ENCODE assay signal across 12 cellular contexts in the genomic region with DNA sequence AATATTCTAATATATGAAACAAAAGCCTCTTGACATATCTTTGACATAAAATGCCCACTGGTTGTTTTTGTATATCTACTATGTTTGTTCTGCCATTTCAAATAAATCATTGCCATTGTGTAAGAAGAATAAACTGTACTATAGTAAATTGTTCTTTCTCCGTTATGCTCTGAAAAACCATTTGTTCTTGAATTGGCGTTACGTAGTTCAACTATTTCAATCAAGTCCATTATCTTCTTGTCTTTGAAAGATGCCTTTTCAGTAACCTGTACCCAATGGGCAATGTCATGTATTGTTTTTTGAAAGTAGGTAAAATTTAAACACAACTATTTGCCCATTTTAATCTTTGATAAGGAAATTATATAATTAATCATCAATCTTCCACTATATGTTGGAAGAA.
DNase-seq lines count a peak whose midpoint lies in the region; ATAC-seq and TF ChIP-seq lines count a peak whose summit lies in the region.
"Had no signal": no experiment of that assay in that cellular context is flagged by ENCODE, and none has a peak within 500 bp of the region (broad histone marks: within the 10 kb centered on the region; RNA-seq: fewer than 3 reads in every experiment).

No MANE protein-coding gene starts in this region.

- H3K18ac ChIP-seq in trophoblast cell (ENCODE audit: low read length): no peak overlapping the region

- POLR2A ChIA-PET in A673 (lab: Charles Lee; ENCODE audit: low non-redundant PET): no interaction called here
- POLR2A ChIA-PET in HEK293 (lab: Yijun Ruan, JAX): no interaction called here
- POLR2A ChIA-PET in activated CD4-positive, alpha-beta memory T cell treated with anti-CD3 and anti-CD28 coated beads for 36 hours (lab: Charles Lee): no interaction called here

- no peak overlapping the region for H2AK5ac ChIP-seq in trophoblast cell (ENCODE audit: low read length)

- peaks cover 3% of the 10 kb centered on the region for H3K79me1 ChIP-seq in trophoblast cell (ENCODE audit: low read length)

- no peak overlapping the region for H4K12ac ChIP-seq in trophoblast cell (ENCODE audit: low read depth, low read length)

- H3K4me3 ChIP-seq in A673 (ENCODE audit: low read depth, low read length, poor library complexity, severe bottlenecking) (peak overlapping the region; percentile 68), HEK293 (ENCODE audit: low read depth, low read length) (peak overlapping the region; percentile 86), trophoblast cell (ENCODE audit: low read depth, low read length) (no peak overlapping the region)

- no CpG with 5 or more reads among the region's 3 CpGs for WGBS in trophoblast cell (ENCODE audit: extremely low coverage, insufficient coverage, insufficient read length)

- peaks cover 41% of the 10 kb centered on the region for H3K4me1 ChIP-seq in A673 (ENCODE audit: insufficient read depth, low read length, poor library complexity, severe bottlenecking)
- peaks cover 28% of the 10 kb centered on the region for H3K4me1 ChIP-seq in HEK293 (ENCODE audit: control insufficient read depth, insufficient read depth, low read length)
- peaks cover 0 to 5% of the 10 kb centered on the region in 2 experiments for H3K4me1 ChIP-seq in trophoblast cell (ENCODE audit: control insufficient read depth in 1 of 2, insufficient read depth in 2 of 2, low read length in 2 of 2)

- ATAC-seq in GM21619 (IDR thresholded peaks at IDR 0.05; ENCODE audit: unreplicated experiment): no peak
- ATAC-seq: left colon had no signal

- peak overlapping the region; percentile 7 for H3K27ac Mint-ChIP-seq in activated CD4-positive, alpha-beta memory T cell treated with anti-CD3 and anti-CD28 coated beads for 36 hours
- H3K27ac Mint-ChIP-seq: endodermal cell had no signal

- H3K14ac ChIP-seq in trophoblast cell (ENCODE audit: low read length): no peak overlapping the region

- peaks cover 2% of the 10 kb centered on the region for H3K79me2 ChIP-seq in trophoblast cell (ENCODE audit: control insufficient read depth, insufficient read depth, low read length, poor library complexity)

- no peaks in the 10 kb centered on the region for H3K27me3 Mint-ChIP-seq in activated CD4-positive, alpha-beta memory T cell treated with anti-CD3 and anti-CD28 coated beads for 36 hours

- H3K27ac ChIP-seq in A673 (ENCODE audit: low read depth, low read length, poor library complexity, severe bottlenecking) (peak overlapping the region; percentile 94), HEK293 (ENCODE audit: extremely low read depth, low read depth, low read length) (no peak overlapping the region; the same call in 1 of the 2 replicates), layer of hippocampus (ENCODE audit: low read depth, low read length) (peak overlapping the region; percentile 68), trophoblast cell (ENCODE audit: low read depth, low read length) (no peak overlapping the region)

- H3K36me3 ChIP-seq in A673 (ENCODE audit: insufficient read depth, low read length, poor library complexity, severe bottlenecking) (peaks cover 7% of the 10 kb centered on the region), HEK293 (ENCODE audit: control insufficient read depth in 2 of 2, insufficient read depth in 1 of 2, low read length in 2 of 2) (no peaks in the 10 kb centered on the region), trophoblast cell (ENCODE audit: control insufficient read depth in 1 of 2, insufficient read depth in 2 of 2, low read length in 2 of 2) (no peaks in the 10 kb centered on the region)

- H3K9ac ChIP-seq in trophoblast cell (ENCODE audit: low read length): no peak overlapping the region

- H3K4me3 Mint-ChIP-seq in activated CD4-positive, alpha-beta memory T cell treated with anti-CD3 and anti-CD28 coated beads for 36 hours: peak overlapping the region; percentile 21
- H3K4me3 Mint-ChIP-seq: endodermal cell had no signal

- no peak overlapping the region for H3K4ac ChIP-seq in trophoblast cell (ENCODE audit: low read depth, low read length)

- H3K36me3 Mint-ChIP-seq in activated CD4-positive, alpha-beta memory T cell treated with anti-CD3 and anti-CD28 coated beads for 36 hours: no peaks in the 10 kb centered on the region

- peaks cover 42% of the 10 kb centered on the region for H3K4me1 Mint-ChIP-seq in activated CD4-positive, alpha-beta memory T cell treated with anti-CD3 and anti-CD28 coated beads for 36 hours (ENCODE audit: low read depth)

- H4K8ac ChIP-seq in trophoblast cell (ENCODE audit: low read depth, low read length): no peak overlapping the region

- no peak overlapping the region for H2BK12ac ChIP-seq in trophoblast cell (ENCODE audit: low read length)

- H2AFZ ChIP-seq in trophoblast cell (ENCODE audit: insufficient read depth, low read length, poor library complexity): no peak overlapping the region

- intact Hi-C loops in A673 (cut with micrococcal nuclease; ENCODE audit: unreplicated experiment): loop anchor here (5.0 kb wide), 1 partner anchor 619 kb away; no protein-coding TSS in a partner anchor
- intact Hi-C loops in activated CD4-positive, alpha-beta memory T cell treated with anti-CD3 and anti-CD28 coated beads for 36 hours (cut with micrococcal nuclease): loop anchor here (10.0 kb wide), 1 partner anchor 769 kb away; no protein-coding TSS in a partner anchor

- H4K91ac ChIP-seq in trophoblast cell (ENCODE audit: low read depth, low read length): no peak overlapping the region

- TF ChIP-seq CTCF in A673 (conservative IDR thresholded peaks at IDR 0.05; ENCODE audit: low read depth, low read length) (no peak), HEK293 (tag by site-specific recombination; IDR thresholded peaks at IDR 0.05) (no peak), GM10266 (IDR thresholded peaks at IDR 0.05; ENCODE audit: control insufficient read depth, insufficient read depth, low read depth, missing control alignments) (no peak)

- no peak overlapping the region for H3K4me2 ChIP-seq in trophoblast cell (ENCODE audit: low read length)

- DNase-seq in A673 (ENCODE audit: low spot score): no peak
- no peak for DNase-seq in activated CD4-positive, alpha-beta memory T cell treated with anti-CD3 and anti-CD28 coated beads for 36 hours
- no peak for DNase-seq in Kasumi-1 (lab: John Stamatoyannopoulos, UW)
- no peak for DNase-seq in trophoblast cell
- DNase-seq in GM10266 (ENCODE audit: extremely low spot score): no peak
- DNase-seq: Caco-2, endodermal cell, HFFc6, left colon had no signal

- H3K23ac ChIP-seq in trophoblast cell (ENCODE audit: low read length): no peak overlapping the region

- H2BK5ac ChIP-seq in trophoblast cell (ENCODE audit: low read depth, low read length, poor library complexity): no peak overlapping the region

- no peak overlapping the region for H2BK120ac ChIP-seq in trophoblast cell (ENCODE audit: insufficient read depth, low read length, poor library complexity)

- CTCF ChIA-PET in A673 (lab: Charles Lee): no interaction called here
- CTCF ChIA-PET in HEK293 (lab: Yijun Ruan, JAX): interaction anchor here (0.5 to 0.7 kb wide), 3 partner anchors 206 to 1559 kb away, joined by 3 read pairs; no protein-coding TSS in a partner anchor
- CTCF ChIA-PET in activated CD4-positive, alpha-beta memory T cell treated with anti-CD3 and anti-CD28 coated beads for 36 hours (lab: Charles Lee): no interaction called here

- no TSS peak for BruUV-seq in A673 (replicated peaks; lab: Mats Ljungman, UMichigan)

- H3K27me3 ChIP-seq in A673 (replicated peaks; ENCODE audit: insufficient read depth, low read depth, low read length, poor library complexity) (no peaks in the 10 kb centered on the region), layer of hippocampus (ENCODE audit: control insufficient read depth, insufficient read depth, low read length) (no peaks in the 10 kb centered on the region), trophoblast cell (ENCODE audit: insufficient read depth, low read length) (no peaks in the 10 kb centered on the region)

- H3K9me3 Mint-ChIP-seq in activated CD4-positive, alpha-beta memory T cell treated with anti-CD3 and anti-CD28 coated beads for 36 hours: no peaks in the 10 kb centered on the region
- H3K9me3 Mint-ChIP-seq: endodermal cell, HFFc6 had no signal

- no peaks in the 10 kb centered on the region for H3K9me3 ChIP-seq in A673 (ENCODE audit: low read depth, low read length, poor library complexity, severe bottlenecking)
- H3K9me3 ChIP-seq in HEK293 (ENCODE audit: control insufficient read depth, insufficient read depth, low read depth, low read length): no peaks in the 10 kb centered on the region
- no peaks in the 10 kb centered on the region for H3K9me3 ChIP-seq in trophoblast cell (ENCODE audit: insufficient read depth, low read depth, low read length)
- H3K9me3 ChIP-seq: Caco-2 had no signal

TF ChIP-seq in HEK293, 187 proteins besides CTCF, POLR2A, EP300 and RAD21 (continues in another document):
- no peak for TF ChIP-seq ZNF510 (tag by site-specific recombination; IDR thresholded peaks at IDR 0.05; ENCODE audit: insufficient replicate concordance)
- TF ChIP-seq SALL2 (tag by site-specific recombination; IDR thresholded peaks at IDR 0.05; ENCODE audit: borderline replicate concordance): no peak
- no peak for TF ChIP-seq REPIN1 (tag by site-specific recombination; IDR thresholded peaks at IDR 0.05; ENCODE audit: low read depth)
- no peak for TF ChIP-seq ZNF777 (tag by site-specific recombination; IDR thresholded peaks at IDR 0.05; ENCODE audit: borderline replicate concordance)
- TF ChIP-seq, protein P1, sequence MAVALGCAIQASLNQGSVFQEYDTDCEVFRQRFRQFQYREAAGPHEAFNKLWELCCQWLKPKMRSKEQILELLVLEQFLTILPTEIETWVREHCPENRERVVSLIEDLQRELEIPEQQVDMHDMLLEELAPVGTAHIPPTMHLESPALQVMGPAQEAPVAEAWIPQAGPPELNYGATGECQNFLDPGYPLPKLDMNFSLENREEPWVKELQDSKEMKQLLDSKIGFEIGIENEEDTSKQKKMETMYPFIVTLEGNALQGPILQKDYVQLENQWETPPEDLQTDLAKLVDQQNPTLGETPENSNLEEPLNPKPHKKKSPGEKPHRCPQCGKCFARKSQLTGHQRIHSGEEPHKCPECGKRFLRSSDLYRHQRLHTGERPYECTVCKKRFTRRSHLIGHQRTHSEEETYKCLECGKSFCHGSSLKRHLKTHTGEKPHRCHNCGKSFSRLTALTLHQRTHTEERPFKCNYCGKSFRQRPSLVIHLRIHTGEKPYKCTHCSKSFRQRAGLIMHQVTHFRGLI (tag by site-specific recombination; IDR thresholded peaks at IDR 0.05): no peak
- no peak for TF ChIP-seq ZNF18 (tag by site-specific recombination; IDR thresholded peaks at IDR 0.05)

Comparison
In these comparisons a context has a peak if more than half of its experiments do, and no peak if none do; other contexts are left out.
1. H3K27ac ChIP-seq: peak in A673 (single experiment) and layer of hippocampus (single experiment); none in HEK293 (single experiment) and trophoblast cell (single experiment).